13 cellular contexts compared by ENCODE assay signal in the genomic region with DNA sequence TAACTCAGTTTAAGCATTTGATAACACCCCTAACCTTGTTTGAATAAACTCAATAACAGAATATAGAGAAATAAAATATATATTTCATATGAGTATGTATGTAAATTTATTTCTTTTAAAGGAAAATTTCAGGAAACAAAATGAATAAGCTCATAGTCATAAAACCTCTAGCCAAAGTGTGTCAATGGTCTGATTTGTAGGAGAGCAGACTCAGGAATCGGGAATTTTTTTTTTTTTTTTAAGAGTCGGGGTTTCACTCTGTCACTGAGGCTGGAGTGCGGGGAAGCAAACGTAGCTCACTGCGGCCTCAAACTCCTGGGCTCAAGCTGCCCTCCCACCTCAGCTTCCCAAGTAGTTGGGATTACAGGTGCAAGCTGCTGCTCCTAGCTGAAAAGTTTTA. TPM values are rescaled to one million over a fixed set of nuclear protein-coding genes. Genes with fewer than 3 reads are reported as not detected.
DNase-seq lines count a peak whose midpoint lies in the region; ATAC-seq, FAIRE-seq and TF ChIP-seq lines count a peak whose summit lies in the region.
"Had no signal": no experiment of that assay in that cellular context is flagged by ENCODE, and none has a peak within 500 bp of the region (broad histone marks: within the 10 kb centered on the region; RNA-seq: fewer than 3 reads in every experiment).

No MANE protein-coding gene starts in this region.

- H3K27me3 Mint-ChIP-seq in activated CD8-positive, alpha-beta T cell treated with anti-CD3 and anti-CD28 coated beads for 36 hours = peaks cover 14% of the 10 kb centered on the region

- H3K9me3 ChIP-seq in SK-N-SH (no peaks in the 10 kb centered on the region), aorta (ENCODE audit: control insufficient read depth, low read length) (no peaks in the 10 kb centered on the region)

- H3K4me2 ChIP-seq in SK-N-SH = peak overlapping the region; percentile 83

- ATAC-seq in SK-N-SH treated with all-trans-retinoic acid at 6 μM for 48 hours (no peak), aorta (ENCODE audit: low FRiP score) (no peak)
- ATAC-seq in activated CD8-positive, alpha-beta T cell treated with anti-CD3 and anti-CD28 coated beads for 36 hours = no peak

- peaks cover 14 to 16% of the 10 kb centered on the region in 2 experiments; a peak in 3 of 4 replicates for H3K4me1 ChIP-seq in SK-N-SH (ENCODE audit: control insufficient read depth in 1 of 2, insufficient read depth in 2 of 2, low read depth in 1 of 2, low read length in 1 of 2)
- H3K4me1 ChIP-seq in aorta (ENCODE audit: control insufficient read depth in 1 of 2, insufficient read depth in 2 of 2, low read length in 2 of 2) = peaks cover 2 to 3% of the 10 kb centered on the region in 2 donors

- DNase-seq in SK-N-SH (no peak), astrocyte of the cerebellum (ENCODE audit: low read depth) (no peak), aorta (no peak), NCI-H1436 (lab: John Stamatoyannopoulos, UW) (no peak), urothelium cell line (ENCODE audit: low spot score) (no peak)
- no peak for DNase-seq in activated CD8-positive, alpha-beta T cell treated with anti-CD3 and anti-CD28 coated beads for 36 hours
- DNase-seq: activated naive CD4-positive, alpha-beta T cell treated with anti-CD3 and anti-CD28 coated beads, Interleukin-2, amount 50 U/mL, for 16 hours; NCI-H2081 treated with DMSO at 0.1 percent for 48 hours; WERI-Rb-1 had no signal

- no peak for TF ChIP-seq RAD21 in SK-N-SH (IDR thresholded peaks at IDR 0.05; ENCODE audit: low read length)

- H4K20me1 ChIP-seq in SK-N-SH (ENCODE audit: insufficient read depth) = peaks cover 60% of the 10 kb centered on the region

- no peaks in the 10 kb centered on the region for H3K9me2 ChIP-seq in SK-N-SH

- peaks cover 24% of the 10 kb centered on the region for H3K4me1 Mint-ChIP-seq in activated CD8-positive, alpha-beta T cell treated with anti-CD3 and anti-CD28 coated beads for 36 hours (ENCODE audit: low read depth)

- H3K79me2 ChIP-seq in SK-N-SH (ENCODE audit: insufficient read depth) = peaks cover 72% of the 10 kb centered on the region

- POLR2A ChIA-PET in SK-N-SH (lab: Yijun Ruan, JAX) = no interaction called here
- POLR2A ChIA-PET in activated CD8-positive, alpha-beta T cell treated with anti-CD3 and anti-CD28 coated beads for 36 hours (lab: Charles Lee) = interaction anchor here (0.6 kb wide), 1 partner anchor 472 kb away, joined by 3 read pairs; no protein-coding TSS in a partner anchor

- H3K27ac Mint-ChIP-seq in activated CD8-positive, alpha-beta T cell treated with anti-CD3 and anti-CD28 coated beads for 36 hours = no peak overlapping the region

- H3K27ac ChIP-seq in SK-N-SH (ENCODE audit: low read depth in 2 of 2, low read length in 1 of 2) (peak overlapping the region in 1 of 2 experiments; percentile 79; a peak in 2 of 4 replicates), aorta (ENCODE audit: low read depth in 1 of 2, low read length in 2 of 2) (peak overlapping the region; percentile 37 to 82)
- H3K27ac ChIP-seq: WERI-Rb-1 had no signal

- H3K4me3 Mint-ChIP-seq in activated CD8-positive, alpha-beta T cell treated with anti-CD3 and anti-CD28 coated beads for 36 hours = no peak overlapping the region

- CTCF ChIA-PET in SK-N-SH (lab: Yijun Ruan, JAX) = interaction anchor here (1.2 to 1.6 kb wide), 2 partner anchors 466 to 506 kb away, joined by 4 read pairs; no protein-coding TSS in a partner anchor
- CTCF ChIA-PET in activated CD8-positive, alpha-beta T cell treated with anti-CD3 and anti-CD28 coated beads for 36 hours (lab: Charles Lee) = interaction anchor here (1.3 to 1.8 kb wide), 2 partner anchors 23 to 36 kb away, joined by 3 to 4 read pairs; no protein-coding TSS in a partner anchor

- 67% methylated on average over 5 of the region's 5 CpGs for WGBS in SK-N-SH (ENCODE audit: low lambda C conversion rate)
- WGBS in aorta, 2 donors = 5 to 7% methylated on average over 5 of the region's 5 CpGs

- H3K36me3 ChIP-seq in SK-N-SH (replicated peaks in 1 of 2; ENCODE audit: control insufficient read depth in 1 of 2, insufficient read depth in 2 of 2, low read length in 1 of 2) (no peaks in the 10 kb centered on the region), aorta (ENCODE audit: control insufficient read depth in 1 of 2, insufficient read depth in 2 of 2, low read length in 1 of 2) (no peaks in the 10 kb centered on the region)
- H3K36me3 ChIP-seq: WERI-Rb-1 had no signal

- no peaks in the 10 kb centered on the region for H3K36me3 Mint-ChIP-seq in activated CD8-positive, alpha-beta T cell treated with anti-CD3 and anti-CD28 coated beads for 36 hours (ENCODE audit: low read depth)

- TF ChIP-seq CTCF in SK-N-SH (IDR thresholded peaks at IDR 0.05) = no peak
- no peak for TF ChIP-seq CTCF in astrocyte of the cerebellum (IDR thresholded peaks at IDR 0.05; ENCODE audit: low read depth, low read length, missing control alignments)
- no peak for TF ChIP-seq CTCF in activated CD8-positive, alpha-beta T cell treated with anti-CD3 and anti-CD28 coated beads for 36 hours (IDR thresholded peaks at IDR 0.05)

- in situ Hi-C loops in astrocyte of the cerebellum (cut with HindIII; ENCODE audit: low sequenced_read_pairs) = no loop called here

- H3K4me3 ChIP-seq in SK-N-SH (ENCODE audit: low read depth in 2 of 2, low read length in 1 of 2) = peak overlapping the region in 1 of 2 experiments; percentile 96; a peak in 2 of 4 replicates
- H3K4me3 ChIP-seq in astrocyte of the cerebellum (ENCODE audit: low read depth, low read length) = peak overlapping the region; percentile 17
- H3K4me3 ChIP-seq in aorta (ENCODE audit: low read length in 2 of 2) = peak overlapping the region; percentile 52 to 73

- peak overlapping the region; percentile 86; the same call in 1 of the 2 replicates for H3K9ac ChIP-seq in SK-N-SH

- no peaks in the 10 kb centered on the region for H3K9me3 Mint-ChIP-seq in activated CD8-positive, alpha-beta T cell treated with anti-CD3 and anti-CD28 coated beads for 36 hours

- TF ChIP-seq EP300 in SK-N-SH (IDR thresholded peaks at IDR 0.05; ENCODE audit: borderline replicate concordance in 1 of 2, low read depth in 1 of 2, low read length in 1 of 2) = no peak

- FAIRE-seq in islet of Langerhans (lab: Jason Lieb, UNC) = peak; percentile 47
- FAIRE-seq in urothelium cell line (lab: Jason Lieb, UNC) = no peak
- FAIRE-seq: colon, D721Med had no signal

- H3K27me3 ChIP-seq in SK-N-SH (ENCODE audit: insufficient read depth) (no peaks in the 10 kb centered on the region), aorta (ENCODE audit: control insufficient read depth in 1 of 2, insufficient read depth in 2 of 2, low read length in 1 of 2) (no peaks in the 10 kb centered on the region)

- intact Hi-C loops in aorta (cut with DNase I) = loop anchor here (10.0 kb wide), 2 partner anchors 475 to 485 kb away; a partner anchor contains a TSS
- intact Hi-C loops in activated CD8-positive, alpha-beta T cell treated with anti-CD3 and anti-CD28 coated beads for 36 hours (cut with micrococcal nuclease) = no loop called here

- H2AFZ ChIP-seq in SK-N-SH (ENCODE audit: low read depth) = no peak overlapping the region

- H3F3A ChIP-seq in SK-N-SH (replicated peaks; ENCODE audit: insufficient read depth) = peaks cover 18% of the 10 kb centered on the region

TF ChIP-seq in SK-N-SH treated with all-trans-retinoic acid at 6 μM for 48 hours, 23 proteins besides CTCF, POLR2A, EP300 and RAD21 (continues in another document):
- TF ChIP-seq PPARA (CRISPR knock-in tag; IDR thresholded peaks at IDR 0.05; ENCODE audit: borderline replicate concordance) (no peak), OSR1 (CRISPR knock-in tag; IDR thresholded peaks at IDR 0.05) (no peak), SNAI2 (CRISPR knock-in tag; IDR thresholded peaks at IDR 0.05) (no peak), ESRRG (CRISPR knock-in tag; IDR thresholded peaks at IDR 0.05) (no peak), ZNF70 (CRISPR knock-in tag; IDR thresholded peaks at IDR 0.05) (no peak), ZNF565 (CRISPR knock-in tag; conservative IDR thresholded peaks at IDR 0.05; ENCODE audit: low read depth) (no peak), CSDC2 (CRISPR knock-in tag; IDR thresholded peaks at IDR 0.05) (no peak), TCF4 (CRISPR knock-in tag; IDR thresholded peaks at IDR 0.05; ENCODE audit: borderline replicate concordance) (no peak), ISL1 (CRISPR knock-in tag; IDR thresholded peaks at IDR 0.05) (no peak), GLIS3 (CRISPR knock-in tag; IDR thresholded peaks at IDR 0.05) (no peak), ZC3H10 (CRISPR knock-in tag; IDR thresholded peaks at IDR 0.05) (no peak)
- TF ChIP-seq, protein P1, sequence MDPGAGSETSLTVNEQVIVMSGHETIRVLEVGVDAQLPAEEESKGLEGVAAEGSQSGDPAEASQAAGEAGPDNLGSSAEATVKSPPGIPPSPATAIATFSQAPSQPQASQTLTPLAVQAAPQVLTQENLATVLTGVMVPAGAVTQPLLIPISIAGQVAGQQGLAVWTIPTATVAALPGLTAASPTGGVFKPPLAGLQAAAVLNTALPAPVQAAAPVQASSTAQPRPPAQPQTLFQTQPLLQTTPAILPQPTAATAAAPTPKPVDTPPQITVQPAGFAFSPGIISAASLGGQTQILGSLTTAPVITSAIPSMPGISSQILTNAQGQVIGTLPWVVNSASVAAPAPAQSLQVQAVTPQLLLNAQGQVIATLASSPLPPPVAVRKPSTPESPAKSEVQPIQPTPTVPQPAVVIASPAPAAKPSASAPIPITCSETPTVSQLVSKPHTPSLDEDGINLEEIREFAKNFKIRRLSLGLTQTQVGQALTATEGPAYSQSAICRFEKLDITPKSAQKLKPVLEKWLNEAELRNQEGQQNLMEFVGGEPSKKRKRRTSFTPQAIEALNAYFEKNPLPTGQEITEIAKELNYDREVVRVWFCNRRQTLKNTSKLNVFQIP (CRISPR knock-in tag; IDR thresholded peaks at IDR 0.05; ENCODE audit: borderline replicate concordance, low read depth) = no peak

RNA-seq across cellular contexts. Expression of a gene that starts 2.4 kb away (rescaled TPM):
- polyA plus RNA-seq in SK-N-SH (2012; rRNA removed) = 44.6 and 52.0 TPM in 2 replicates
- polyA plus RNA-seq in SK-N-SH (2012; cell fraction: cytosol; rRNA removed) = 62.8 and 76.7 TPM in 2 replicates
- 39.4 and 67.2 TPM in 2 replicates for polyA plus RNA-seq in SK-N-SH (2012; cell fraction: nucleus; rRNA removed)
- total RNA-seq in aorta = 100 to 1,000 TPM; 132 to 311 TPM
- polyA plus RNA-seq in aorta = 10 to 100 TPM; 62.7 to 87.3 TPM
- 1 to 10 TPM; 2.3 to 2.8 TPM for total RNA-seq in activated CD8-positive, alpha-beta T cell treated with anti-CD3 and anti-CD28 coated beads for 36 hours

RNA-seq across cellular contexts. Expression of a gene that starts 34.4 kb away (rescaled TPM):
- 0.82 and 1.3 TPM in 2 replicates for polyA plus RNA-seq in SK-N-SH (2012; rRNA removed)
- polyA plus RNA-seq in SK-N-SH (2012; cell fraction: cytosol; rRNA removed) = 0.81 and 1.1 TPM in 2 replicates
- polyA plus RNA-seq in SK-N-SH (2012; cell fraction: nucleus; rRNA removed) = 2.5 and 3.9 TPM in 2 replicates
- total RNA-seq in aorta = 100 to 1,000 TPM; 180 to 199 TPM
- 10 to 100 TPM in 1 of 2 donors, 1 to 10 TPM in 1; 3.7 to 89.2 TPM for polyA plus RNA-seq in aorta
- total RNA-seq in activated CD8-positive, alpha-beta T cell treated with anti-CD3 and anti-CD28 coated beads for 36 hours = not detected

Comparison
In these comparisons a context has a peak if more than half of its experiments do, and no peak if none do; other contexts are left out.
1. RNA of a gene that starts 2.4 kb away (total RNA-seq): 132 to 311 TPM in aorta; 2.3 to 2.8 TPM in activated CD8-positive, alpha-beta T cell treated with anti-CD3 and anti-CD28 coated beads for 36 hours; every median in the first group is over 10 times any median in the second.
2. RNA of a gene that starts 34.4 kb away (total RNA-seq): 180 to 199 TPM in aorta; not detected in activated CD8-positive, alpha-beta T cell treated with anti-CD3 and anti-CD28 coated beads for 36 hours; every median in the first group is over 100 times any median in the second.